25 cellular contexts compared by ENCODE assay signal in genomic region chr3:185981621-185982020, GRCh38. TPM values are rescaled to one million over a fixed set of nuclear protein-coding genes. Genes with fewer than 3 reads are reported as not detected.
DNase-seq lines count a peak whose midpoint lies in the region; ATAC-seq, FAIRE-seq and TF ChIP-seq lines count a peak whose summit lies in the region.
"Had no signal": no experiment of that assay in that cellular context is flagged by ENCODE, and none has a peak within 500 bp of the region (broad histone marks: within the 10 kb centered on the region; RNA-seq: fewer than 3 reads in every experiment).

No MANE protein-coding gene starts in this region.

- H3K4me3 ChIP-seq in BLaER1 (no peak overlapping the region), HEK293 (ENCODE audit: low read depth, low read length) (no peak overlapping the region), K562 (no peak overlapping the region), thoracic aorta (no peak overlapping the region)
- H3K4me3 ChIP-seq: SJSA1 had no signal

- CTCF ChIA-PET in HEK293 (lab: Yijun Ruan, JAX): interaction anchor here (0.6 to 3.2 kb wide), 6 partner anchors 37 to 840 kb away, joined by 3 to 20 read pairs (median 4); no protein-coding TSS in a partner anchor
- CTCF ChIA-PET in K562 (lab: Yijun Ruan, JAX; ENCODE audit: low intra/inter-chr PET ratio): no interaction called here

- no peak for TF ChIP-seq RAD21 in K562 (CRISPR knock-in tag; conservative IDR thresholded peaks at IDR 0.05 in 1 of 2, IDR thresholded peaks at IDR 0.05 in 1 of 2)

- H3K36me3 ChIP-seq in BLaER1: no peaks in the 10 kb centered on the region
- no peaks in the 10 kb centered on the region for H3K36me3 ChIP-seq in HEK293 (ENCODE audit: control insufficient read depth in 2 of 2, insufficient read depth in 1 of 2, low read length in 2 of 2)
- H3K36me3 ChIP-seq in K562 (ENCODE audit: control insufficient read depth, insufficient read depth, low read length): no peaks in the 10 kb centered on the region
- H3K36me3 ChIP-seq in thoracic aorta: no peaks in the 10 kb centered on the region
- H3K36me3 ChIP-seq: SJSA1 had no signal

- BruUV-seq in K562 (replicated peaks; lab: Mats Ljungman, UMichigan): no TSS peak

- no peak overlapping the region for H2AFZ ChIP-seq in K562 (ENCODE audit: low read depth, low read length)

- H4K20me1 ChIP-seq in BLaER1 (no peaks in the 10 kb centered on the region), K562 (replicated peaks; ENCODE audit: control insufficient read depth, insufficient read depth, low read length) (peaks cover 10% of the 10 kb centered on the region; the same call in 1 of the 2 replicates)

- H3K9ac ChIP-seq in BLaER1: 0 out of 2 replicates have a peak overlapping the region, but pooled peaks have one; percentile 36
- H3K9ac ChIP-seq in K562 (ENCODE audit: insufficient read depth in 1 of 2, low read depth in 2 of 2, low read length in 2 of 2): no peak overlapping the region

- no peak for DNase-seq in K562 (ENCODE audit: extremely low read depth in 1 of 4, low spot score in 3 of 4)
- no peak for DNase-seq in thoracic aorta (ENCODE audit: low spot score)
- DNase-seq in NK-92 treated with Interleukin-12 subunit alpha and Interleukin-12 subunit beta, amount 100 ng/mL, for 24 hours (lab: John Stamatoyannopoulos, UW): no peak
- no peak for DNase-seq in AG08395 (ENCODE audit: low spot score)
- DNase-seq in activated CD8-positive, alpha-beta memory T cell treated with anti-CD3 and anti-CD28 coated beads, Interleukin-2, amount 50 U/mL, for 4 hours: no peak
- DNase-seq: Calu3; CD8-positive, alpha-beta memory T cell; DMS153; MM.1S; NCI-H1048; NCI-H1436; NCI-H2029; NCI-H2171; NCI-H345; NCI-H524; NCI-H774; T-helper 1 cell had no signal

- H3K4me2 ChIP-seq in BLaER1 (peak overlapping the region; percentile 11), K562 (ENCODE audit: insufficient read depth, low read length) (no peak overlapping the region)

- TF ChIP-seq CTCF in HEK293 (tag by site-specific recombination; IDR thresholded peaks at IDR 0.05): no peak
- no peak for TF ChIP-seq CTCF in K562 (IDR thresholded peaks at IDR 0.05 in 2 of 3, conservative IDR thresholded peaks at IDR 0.05 in 1 of 3; ENCODE audit: insufficient read depth in 2 of 3, low read depth in 1 of 3, low read length in 3 of 3)
- TF ChIP-seq CTCF in thoracic aorta (IDR thresholded peaks at IDR 0.05): peak; percentile 21

- TF ChIP-seq EP300 in K562 (IDR thresholded peaks at IDR 0.05; ENCODE audit: low read length): no peak

- no peak overlapping the region for H3K27ac ChIP-seq in BLaER1
- H3K27ac ChIP-seq in HEK293 (ENCODE audit: extremely low read depth, low read depth, low read length): no peak overlapping the region
- H3K27ac ChIP-seq in K562 (ENCODE audit: extremely low read depth, low read depth, low read length): no peak overlapping the region
- H3K27ac ChIP-seq in thoracic aorta: peak overlapping the region; percentile 48 to 71
- H3K27ac ChIP-seq: C4-2B, SJSA1 had no signal

- intact Hi-C loops in K562 (cut with micrococcal nuclease): loop anchor here (2.0 to 10.0 kb wide), 5 partner anchors 99 to 843 kb away; no protein-coding TSS in a partner anchor

- no peaks in the 10 kb centered on the region for H3K9me1 ChIP-seq in K562 (ENCODE audit: control insufficient read depth, insufficient read depth, low read length)

- no peaks in the 10 kb centered on the region for H3K79me2 ChIP-seq in K562 (ENCODE audit: control insufficient read depth, insufficient read depth, low read length)

- ATAC-seq in K562 (no peak), thoracic aorta (ENCODE audit: insufficient number of reproducible peaks, low FRiP score, low read depth) (peak; percentile 55)
- ATAC-seq: HCT116, Right ventricle myocardium inferior had no signal

- no peak for FAIRE-seq in K562 (lab: Jason Lieb, UNC)
- FAIRE-seq: H1, RCC 7860 had no signal

- H3K27me3 ChIP-seq in BLaER1 (no peaks in the 10 kb centered on the region), K562 (ENCODE audit: control insufficient read depth in 2 of 2, insufficient read depth in 2 of 2, low read length in 2 of 2) (peaks cover 0 to 6% of the 10 kb centered on the region in 2 experiments; a peak in 2 of 5 replicates), thoracic aorta (replicated peaks; ENCODE audit: insufficient read depth) (no peaks in the 10 kb centered on the region)
- H3K27me3 ChIP-seq: SJSA1 had no signal

- POLR2A ChIA-PET in HEK293 (lab: Yijun Ruan, JAX) (no interaction called here), K562 (lab: Yijun Ruan, JAX) (interaction anchor here (1.0 kb wide), 1 partner anchor 44 kb away, joined by 3 read pairs; the partner anchor contains the start of gene TRA2B)

- in situ Hi-C loops in K562 (cut with MboI): loop anchor here (5.0 kb wide), 2 partner anchors 251 to 561 kb away; partner anchors contain the start of gene CRYGS

- H3K4me1 ChIP-seq in BLaER1 (peaks cover 43% of the 10 kb centered on the region), HEK293 (ENCODE audit: control insufficient read depth, insufficient read depth, low read length) (no peaks in the 10 kb centered on the region), K562 (replicated peaks in 1 of 2; ENCODE audit: control insufficient read depth in 2 of 2, insufficient read depth in 2 of 2, low read length in 2 of 2) (peaks cover 4 to 13% of the 10 kb centered on the region in 2 experiments), thoracic aorta (ENCODE audit: control insufficient read depth in 1 of 2, low read depth in 2 of 2) (peaks cover 20 to 49% of the 10 kb centered on the region in 2 donors)

- TF ChIP-seq POLR2A in K562 (conservative IDR thresholded peaks at IDR 0.05): no peak

- 3% methylated on average over 3 of the region's 3 CpGs for WGBS in K562 (ENCODE audit: insufficient coverage, low coverage, missing lambda C conversion rate)

- H3K9me3 ChIP-seq in BLaER1 (no peaks in the 10 kb centered on the region), HEK293 (ENCODE audit: control insufficient read depth, insufficient read depth, low read depth, low read length) (no peaks in the 10 kb centered on the region), K562 (replicated peaks; ENCODE audit: control insufficient read depth, insufficient read depth, low read depth, low read length) (no peaks in the 10 kb centered on the region), thoracic aorta (no peaks in the 10 kb centered on the region)
- H3K9me3 ChIP-seq: SJSA1 had no signal

TF ChIP-seq in HEK293, 187 proteins besides CTCF, POLR2A, EP300 and RAD21:
- no peak for TF ChIP-seq KLF9 (tag by site-specific recombination; IDR thresholded peaks at IDR 0.05; ENCODE audit: low read depth)
- peak; percentile 46; the same call in 1 of the 2 replicates for TF ChIP-seq ZNF121 (tag by site-specific recombination; IDR thresholded peaks at IDR 0.05)

TF ChIP-seq in K562, 482 proteins besides CTCF, POLR2A, EP300 and RAD21:
- TF ChIP-seq ZNF121 (CRISPR knock-in tag; conservative IDR thresholded peaks at IDR 0.05) (peak; percentile 78), PRPF4 (IDR thresholded peaks at IDR 0.05; ENCODE audit: insufficient read depth, low read depth, low read length, poor library complexity, severe bottlenecking) (no peak)
TF ChIP-seq in K562: peak in this region for 1.

RNA-seq across cellular contexts. Expression of gene TRA2B, which starts 43.8 kb away (rescaled TPM):
- total RNA-seq in K562 (2011; cell fraction: chromatin; rRNA removed; ENCODE audit: low replicate concordance): 267 and 677 TPM in 2 replicates
- 155 and 196 TPM in 2 replicates for total RNA-seq in K562 (2011; cell fraction: nucleolus; rRNA removed)
- total RNA-seq in K562 (2011; cell fraction: nucleoplasm; rRNA removed): 358 and 568 TPM in 2 replicates
- total RNA-seq in K562 (2014; rRNA removed) (345 and 451 TPM in 2 replicates), K562 (2014; rRNA removed; fragmentation: Illumina TruSeq; extraction: Trizol) (278 and 286 TPM in 2 replicates), K562 (2015; rRNA removed; fragmentation: Illumina TruSeq; extraction: Trizol) (385 and 411 TPM in 2 replicates), K562 (2021) (244 and 254 TPM in 2 replicates), thoracic aorta (100 to 1,000 TPM; 137 to 267 TPM)
- polyA plus RNA-seq in K562 (2011; rRNA removed) (224 and 295 TPM in 2 replicates), K562 (2014; fragmentation: Illumina TruSeq; extraction: Trizol) (285 and 300 TPM in 2 replicates), K562 (2014; fragmentation: Nextera tagmentation; extraction: Ambion mirVana) (100 to 1,000 TPM; 105 to 132 TPM), K562 (2014; rRNA removed) (260 and 286 TPM in 2 replicates)
- 154 and 160 TPM in 2 replicates for polyA plus RNA-seq in K562 (2011; cell fraction: cytosol; rRNA removed)
- 311 and 318 TPM in 2 replicates for polyA plus RNA-seq in K562 (2011; cell fraction: nucleus; rRNA removed)
- 166 and 283 TPM in 2 replicates for polyA plus RNA-seq in K562 (2012)
- polyA minus RNA-seq in K562 (2011; rRNA and poly(A)+ RNA removed): 355 and 364 TPM in 2 replicates
- polyA minus RNA-seq in K562 (2011; cell fraction: cytosol; rRNA and poly(A)+ RNA removed): 218 and 232 TPM in 2 replicates
- 402 and 570 TPM in 2 replicates for polyA minus RNA-seq in K562 (2011; cell fraction: nucleus; rRNA and poly(A)+ RNA removed)

Comparison
In these comparisons a context has a peak if more than half of its experiments do, and no peak if none do; other contexts are left out.
1. H3K27ac ChIP-seq: peak in thoracic aorta (2 of 2); none in BLaER1 (single experiment), HEK293 (single experiment) and K562 (single experiment).